29 cellular contexts compared by ENCODE assay signal in the genomic region with DNA sequence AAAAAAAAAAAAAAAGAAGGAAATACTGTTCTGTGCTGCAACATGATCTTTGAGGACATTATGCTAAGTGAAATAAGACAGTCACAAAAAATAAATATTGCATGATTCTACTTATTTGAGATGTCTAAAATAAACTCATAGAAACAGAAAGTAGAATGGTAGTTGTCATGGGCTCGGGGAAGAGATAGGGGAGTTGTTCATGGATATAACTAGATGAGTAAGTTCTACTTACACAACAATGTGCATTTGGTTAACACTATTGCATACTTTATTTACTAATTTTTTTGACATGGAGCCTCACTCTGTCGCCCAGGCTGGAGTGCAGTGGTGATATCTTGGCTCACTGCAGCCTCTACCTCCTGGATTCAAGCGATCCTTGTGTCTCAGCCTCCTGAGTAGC. TPM values are rescaled to one million over a fixed set of nuclear protein-coding genes. Genes with fewer than 3 reads are reported as not detected.
DNase-seq lines count a peak whose midpoint lies in the region; ATAC-seq and TF ChIP-seq lines count a peak whose summit lies in the region.
"Had no signal": no experiment of that assay in that cellular context is flagged by ENCODE, and none has a peak within 500 bp of the region (broad histone marks: within the 10 kb centered on the region; RNA-seq: fewer than 3 reads in every experiment).

No MANE protein-coding gene starts in this region.

- no peaks in the 10 kb centered on the region for H3K27me3 Mint-ChIP-seq in activated CD4-positive, alpha-beta T cell treated with anti-CD3 and anti-CD28 coated beads for 36 hours
- no peaks in the 10 kb centered on the region for H3K27me3 Mint-ChIP-seq in T-helper 17 cell
- H3K27me3 Mint-ChIP-seq: CD4-positive, alpha-beta T cell had no signal

- no peaks in the 10 kb centered on the region for H3K9me2 ChIP-seq in GM23248 (ENCODE audit: insufficient read depth)

- H3K27me3 ChIP-seq in GM23248 (replicated peaks; ENCODE audit: insufficient read depth) (no peaks in the 10 kb centered on the region), sigmoid colon (no peaks in the 10 kb centered on the region)
- H3K27me3 ChIP-seq: BLaER1, Peyer's patch had no signal

- peaks cover 100% of the 10 kb centered on the region for H3K79me2 ChIP-seq in GM23248 (ENCODE audit: insufficient read depth)

- DNase-seq in activated CD4-positive, alpha-beta T cell treated with anti-CD3 and anti-CD28 coated beads for 36 hours: no peak
- DNase-seq in activated CD4-positive, alpha-beta T cell treated with anti-CD3 and anti-CD28 coated beads, Interleukin-2, amount 50 U/mL, for 1 hour: no peak
- DNase-seq in GM23248 (peak; percentile 38), T-helper 17 cell (no peak), fibroblast of villous mesenchyme (ENCODE audit: low read depth) (peak; percentile 40), dedifferentiated amniotic fluid mesenchymal stem cell (ENCODE audit: extremely low spot score) (no peak), kidney glomerular epithelial cell (lab: John Stamatoyannopoulos, UW) (no peak), sigmoid colon (no peak)
- DNase-seq: CD4-positive, alpha-beta T cell; GOT3; HFFc6; NCI-H1092; NCI-H1417 treated with DMSO at 0.1 percent for 48 hours; NCI-H187; NCI-H2081 treated with DMSO at 0.1 percent for 48 hours; NCI-H2171; NCI-H226; NCI-H510A; NCI-H69; OCI-M1; SIG-M5 had no signal

- no peak overlapping the region for H3K4me3 ChIP-seq in GM23248
- H3K4me3 ChIP-seq in fibroblast of villous mesenchyme (ENCODE audit: low read depth, low read length): no peak overlapping the region
- H3K4me3 ChIP-seq in sigmoid colon: no peak overlapping the region
- H3K4me3 ChIP-seq: BLaER1, HAP-1, K562, Peyer's patch, SK-N-MC had no signal

- H3K9ac ChIP-seq in GM23248: no peak overlapping the region
- H3K9ac ChIP-seq: BLaER1 had no signal

- H3K36me3 ChIP-seq in GM23248 (ENCODE audit: low read depth) (no peaks in the 10 kb centered on the region), sigmoid colon (peaks cover 0 to 7% (median 0%) of the 10 kb centered on the region in 4 donors)

- H3K4me1 Mint-ChIP-seq in activated CD4-positive, alpha-beta T cell treated with anti-CD3 and anti-CD28 coated beads for 36 hours: peaks cover 15% of the 10 kb centered on the region
- H3K4me1 Mint-ChIP-seq in T-helper 17 cell: peaks cover 18% of the 10 kb centered on the region

- H3K4me2 ChIP-seq in GM23248 (ENCODE audit: unreplicated experiment): no peak overlapping the region
- H3K4me2 ChIP-seq: BLaER1 had no signal

- H3K27ac ChIP-seq in GM23248 (peak overlapping the region; percentile 27; the same call in 1 of the 2 replicates), sigmoid colon (no peak overlapping the region)
- H3K27ac ChIP-seq: BLaER1, Peyer's patch, SK-N-MC had no signal

- no peak for TF ChIP-seq POLR2A in sigmoid colon (IDR thresholded peaks at IDR 0.05)

- no peak overlapping the region for H2AFZ ChIP-seq in GM23248

- TF ChIP-seq CTCF in fibroblast of villous mesenchyme (IDR thresholded peaks at IDR 0.05; ENCODE audit: insufficient read depth, low read depth, low read length): no peak
- no peak for TF ChIP-seq CTCF in sigmoid colon (IDR thresholded peaks at IDR 0.05)

- no peaks in the 10 kb centered on the region; the same call in 1 of the 2 replicates for H3F3A ChIP-seq in GM23248 (ENCODE audit: insufficient read depth)

- POLR2A ChIA-PET in activated CD4-positive, alpha-beta T cell treated with anti-CD3 and anti-CD28 coated beads for 36 hours (lab: Charles Lee): no interaction called here

- peak overlapping the region; percentile 37 for H3K27ac Mint-ChIP-seq in activated CD4-positive, alpha-beta T cell treated with anti-CD3 and anti-CD28 coated beads for 36 hours
- H3K27ac Mint-ChIP-seq in T-helper 17 cell: peak overlapping the region; percentile 68
- H3K27ac Mint-ChIP-seq: HFFc6 had no signal

- no peak for TF ChIP-seq EP300 in sigmoid colon (IDR thresholded peaks at IDR 0.05)

- WGBS in GM23248 (ENCODE audit: low coverage in 1 of 2, low lambda C conversion rate in 2 of 2, missing lambda C conversion rate in 2 of 2), 2 experiments: 61 to 64% methylated on average over 3 of the region's 3 CpGs
- 87 to 90% methylated on average over 3 of the region's 3 CpGs for WGBS in sigmoid colon, 2 donors

- no peak overlapping the region for H3K4me3 Mint-ChIP-seq in activated CD4-positive, alpha-beta T cell treated with anti-CD3 and anti-CD28 coated beads for 36 hours
- H3K4me3 Mint-ChIP-seq in T-helper 17 cell: no peak overlapping the region
- H3K4me3 Mint-ChIP-seq: CD4-positive, alpha-beta T cell; HFFc6 had no signal

- intact Hi-C loops in activated CD4-positive, alpha-beta T cell treated with anti-CD3 and anti-CD28 coated beads for 36 hours (cut with DNase I, micrococcal nuclease): no loop called here
- intact Hi-C loops in sigmoid colon (cut with DNase I): no loop called here

- H3K4me1 ChIP-seq in GM23248 (ENCODE audit: insufficient read depth): no peaks in the 10 kb centered on the region
- peaks cover 0 to 38% (median 25%) of the 10 kb centered on the region in 4 donors for H3K4me1 ChIP-seq in sigmoid colon
- H3K4me1 ChIP-seq: HAP-1, Peyer's patch had no signal

- H3K9me3 Mint-ChIP-seq in activated CD4-positive, alpha-beta T cell treated with anti-CD3 and anti-CD28 coated beads for 36 hours (ENCODE audit: low read depth): no peaks in the 10 kb centered on the region
- H3K9me3 Mint-ChIP-seq: CD4-positive, alpha-beta T cell; HFFc6 had no signal

- H3K36me3 Mint-ChIP-seq in activated CD4-positive, alpha-beta T cell treated with anti-CD3 and anti-CD28 coated beads for 36 hours (ENCODE audit: low read depth): peaks cover 11% of the 10 kb centered on the region
- H3K36me3 Mint-ChIP-seq in T-helper 17 cell (ENCODE audit: low read depth): peaks cover 2% of the 10 kb centered on the region

- CTCF ChIA-PET in activated CD4-positive, alpha-beta T cell treated with anti-CD3 and anti-CD28 coated beads for 36 hours (lab: Charles Lee): no interaction called here

- no peaks in the 10 kb centered on the region for H3K9me3 ChIP-seq in GM23248 (ENCODE audit: low read depth)
- H3K9me3 ChIP-seq in T-helper 17 cell (ENCODE audit: control insufficient read depth, low read length, poor library complexity, severe bottlenecking): no peaks in the 10 kb centered on the region
- no peaks in the 10 kb centered on the region for H3K9me3 ChIP-seq in sigmoid colon
- H3K9me3 ChIP-seq: HAP-1, Peyer's patch had no signal

- peaks cover 7% of the 10 kb centered on the region for H4K20me1 ChIP-seq in GM23248 (ENCODE audit: insufficient read depth)

- ATAC-seq in activated CD4-positive, alpha-beta T cell treated with anti-CD3 and anti-CD28 coated beads for 36 hours: no peak
- ATAC-seq in T-helper 17 cell: no peak
- ATAC-seq: HepG2, K562 had no signal

- in situ Hi-C loops in GM23248 (cut with MboI): no loop called here

RNA-seq across cellular contexts. Expression of a gene that starts 15.2 kb away (rescaled TPM):
- 10 to 100 TPM; 25.4 to 32.6 TPM for total RNA-seq in activated CD4-positive, alpha-beta T cell treated with anti-CD3 and anti-CD28 coated beads for 36 hours
- total RNA-seq in GM23248 (2014; rRNA removed; shearing (Covaris generic)): 8.0 and 9.5 TPM in 2 replicates
- polyA plus RNA-seq in GM23248 (2016; fragmentation: Nextera tagmentation; extraction: Ambion mirVana) (5.8 and 6.3 TPM in 2 replicates), sigmoid colon (10 to 100 TPM in 1 of 3 donors, 1 to 10 TPM in 2; 7.2 to 15.8 (median 8.1) TPM)
- total RNA-seq in T-helper 17 cell (10 to 100 TPM; 28.4 to 33.2 TPM), fibroblast of villous mesenchyme (12.1 and 13.9 TPM in 2 replicates), sigmoid colon (10 to 100 TPM; 18.1 to 30.2 (median 25.9) TPM)

RNA-seq across cellular contexts. Expression of a gene that starts 46.0 kb away (rescaled TPM):
- under 1 TPM; 0.39 to 0.42 TPM for total RNA-seq in activated CD4-positive, alpha-beta T cell treated with anti-CD3 and anti-CD28 coated beads for 36 hours
- 3.7 and 6.6 TPM in 2 replicates for total RNA-seq in GM23248 (2014; rRNA removed; shearing (Covaris generic))
- polyA plus RNA-seq in GM23248 (2016; fragmentation: Nextera tagmentation; extraction: Ambion mirVana): 1.6 and 2.0 TPM in 2 replicates
- 1 to 10 TPM; 6.4 to 6.8 TPM for total RNA-seq in T-helper 17 cell
- total RNA-seq in fibroblast of villous mesenchyme: 0.43 TPM in 1 of 2 replicates, not detected in the other
- 1 to 10 TPM; 1.5 to 6.1 (median 5.4) TPM for total RNA-seq in sigmoid colon
- 1 to 10 TPM in 2 of 3 donors, not detected in 1; 2.6 to 3.6 TPM for polyA plus RNA-seq in sigmoid colon
- total RNA-seq: HFFc6, HT1080, LHCN-M2 had no signal
- polyA plus RNA-seq: HepG2 had no signal

RNA-seq across cellular contexts. Expression of a gene that starts 49.0 kb away (rescaled TPM):
- total RNA-seq in activated CD4-positive, alpha-beta T cell treated with anti-CD3 and anti-CD28 coated beads for 36 hours: 100 to 1,000 TPM; 472 to 554 TPM
- 466 and 488 TPM in 2 replicates for total RNA-seq in GM23248 (2014; rRNA removed; shearing (Covaris generic))
- polyA plus RNA-seq in GM23248 (2016; fragmentation: Nextera tagmentation; extraction: Ambion mirVana) (332 and 338 TPM in 2 replicates), sigmoid colon (100 to 1,000 TPM in 1 of 3 donors, 10 to 100 TPM in 2; 58.3 to 177 (median 77.2) TPM)
- total RNA-seq in T-helper 17 cell (100 to 1,000 TPM; 235 to 238 TPM), fibroblast of villous mesenchyme (628 and 886 TPM in 2 replicates), sigmoid colon (100 to 1,000 TPM; 254 to 278 (median 267) TPM)

RNA-seq across cellular contexts. Expression of a gene that starts 58.9 kb away (rescaled TPM):
- 10 to 100 TPM; 52.4 to 62.8 TPM for total RNA-seq in activated CD4-positive, alpha-beta T cell treated with anti-CD3 and anti-CD28 coated beads for 36 hours
- 139 and 143 TPM in 2 replicates for total RNA-seq in GM23248 (2014; rRNA removed; shearing (Covaris generic))
- polyA plus RNA-seq in GM23248 (2016; fragmentation: Nextera tagmentation; extraction: Ambion mirVana) (28.0 and 28.9 TPM in 2 replicates), sigmoid colon (100 to 1,000 TPM; 184 to 241 (median 232) TPM)
- total RNA-seq in T-helper 17 cell (100 to 1,000 TPM; 137 to 168 TPM), fibroblast of villous mesenchyme (83.8 and 102 TPM in 2 replicates), sigmoid colon (10 to 100 TPM; 27.8 to 56.8 (median 31.5) TPM)

Comparison
In these comparisons a context has a peak if more than half of its experiments do, and no peak if none do; other contexts are left out.
1. DNase-seq: peak in GM23248 (single experiment) and fibroblast of villous mesenchyme (single experiment); none in activated CD4-positive, alpha-beta T cell treated with anti-CD3 and anti-CD28 coated beads for 36 hours (single experiment), activated CD4-positive, alpha-beta T cell treated with anti-CD3 and anti-CD28 coated beads, Interleukin-2, amount 50 U/mL, for 1 hour (single experiment), T-helper 17 cell (0 of 3), dedifferentiated amniotic fluid mesenchymal stem cell (single experiment), kidney glomerular epithelial cell (single experiment) and sigmoid colon (single experiment).